Comparison of ENCODE assay signal across 1 cellular context in the genomic region with DNA sequence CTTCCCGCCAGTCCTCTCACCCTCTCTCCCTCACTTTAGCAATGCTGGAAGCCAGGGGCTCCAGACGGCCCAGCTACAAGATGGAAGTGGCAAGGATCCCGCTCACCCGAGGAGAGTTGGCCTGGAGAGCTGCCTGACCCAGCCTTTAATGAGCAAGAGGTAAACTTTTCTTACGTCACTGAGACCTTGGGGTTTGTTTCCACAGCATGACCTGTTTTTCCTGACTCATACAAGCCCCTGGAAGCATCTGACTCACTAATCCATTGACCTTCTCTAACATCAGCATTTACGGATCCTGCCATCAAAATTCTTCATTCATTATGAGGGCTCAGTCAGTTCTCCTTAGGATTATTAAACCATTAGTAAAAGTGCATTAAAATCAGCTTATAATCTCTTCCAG.
TF ChIP-seq lines count a peak whose summit lies in the region.

No MANE protein-coding gene starts in this region.

TF ChIP-seq in SK-N-SH, 30 proteins besides CTCF, POLR2A, EP300 and RAD21 (continued from another document):
- no peak for TF ChIP-seq IRF3 (IDR thresholded peaks at IDR 0.05; ENCODE audit: low read depth, low read length)
- TF ChIP-seq MXI1 (IDR thresholded peaks at IDR 0.05; ENCODE audit: low read depth, low read length) = no peak
- TF ChIP-seq FOXM1 (IDR thresholded peaks at IDR 0.05; ENCODE audit: low read depth) = no peak
- 0 out of 2 replicates have a peak, but pooled peaks have one; percentile 16 for TF ChIP-seq RXRA (IDR thresholded peaks at IDR 0.05; ENCODE audit: borderline replicate concordance, low read depth)
- peak; percentile 12; the same call in 1 of the 2 replicates for TF ChIP-seq PBX3 (IDR thresholded peaks at IDR 0.05)
- no peak for TF ChIP-seq CHD2 (IDR thresholded peaks at IDR 0.05; ENCODE audit: low read length, partially characterized antibody)
- no peak for TF ChIP-seq SIN3A (IDR thresholded peaks at IDR 0.05; ENCODE audit: borderline replicate concordance, low read depth, low read length)
- no peak for TF ChIP-seq ELF1 (IDR thresholded peaks at IDR 0.05)
- TF ChIP-seq YY1 (IDR thresholded peaks at IDR 0.05; ENCODE audit: low read depth) = no peak
- TF ChIP-seq FOSL2 (IDR thresholded peaks at IDR 0.05; ENCODE audit: borderline replicate concordance, low read depth) = peak; percentile 52; the same call in 1 of the 2 replicates
- no peak for TF ChIP-seq REST (IDR thresholded peaks at IDR 0.05; ENCODE audit: low read depth, low read length)
- peak; percentile 25; the same call in 1 of the 2 replicates for TF ChIP-seq JUND (IDR thresholded peaks at IDR 0.05)
- no peak for TF ChIP-seq SMC3 (IDR thresholded peaks at IDR 0.05; ENCODE audit: low read depth, low read length)
